In the genomic region with DNA sequence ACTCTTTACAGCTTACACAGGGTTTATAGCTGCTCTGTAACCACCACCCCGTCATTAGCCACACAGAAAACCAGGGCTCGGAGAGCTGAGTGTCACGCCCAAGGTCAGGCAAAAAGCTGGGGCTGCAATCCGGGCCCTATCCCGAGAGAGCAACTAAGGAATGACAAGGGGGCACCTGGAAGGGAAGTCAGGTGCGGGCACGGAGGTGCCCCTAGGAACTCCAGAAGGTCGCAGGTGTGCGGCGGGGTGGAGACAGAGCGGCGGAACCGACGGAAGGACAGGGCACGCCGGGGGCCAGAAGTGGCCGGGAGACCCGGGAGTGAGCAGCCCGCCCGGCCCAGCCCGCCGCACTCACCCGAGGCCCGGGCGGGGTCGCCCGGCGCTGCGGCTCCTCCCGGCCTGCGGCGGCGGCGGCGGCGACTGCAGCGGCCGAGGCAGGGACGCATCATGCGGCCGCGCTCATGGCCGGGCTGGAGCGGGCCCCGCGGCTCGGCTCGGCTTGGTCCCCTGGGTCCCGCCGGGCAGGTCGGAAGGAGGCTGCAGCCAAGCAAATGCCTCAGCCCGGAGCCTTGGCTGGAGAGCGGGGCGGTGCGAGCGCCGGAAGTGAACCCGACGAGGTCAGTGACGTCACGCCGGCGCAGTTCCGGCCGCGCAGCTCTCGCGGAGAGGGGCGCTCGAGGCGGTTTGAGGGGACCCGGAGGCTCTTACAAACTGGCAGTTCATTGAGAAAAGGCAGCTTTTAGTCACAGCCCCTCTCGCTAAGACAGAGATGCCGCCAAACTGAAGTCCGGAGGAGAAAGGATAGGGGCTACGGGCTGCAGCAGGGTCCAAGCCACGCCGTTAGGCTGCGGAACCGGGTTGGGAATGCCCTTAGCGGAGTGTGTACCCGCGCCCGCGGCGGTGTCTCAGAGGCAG, we compare ENCODE assay signal across 8 cellular contexts. TPM values are rescaled to one million over a fixed set of nuclear protein-coding genes. Genes with fewer than 3 reads are reported as not detected.
DNase-seq lines count a peak whose midpoint lies in the region; ATAC-seq, FAIRE-seq and TF ChIP-seq lines count a peak whose summit lies in the region.

A gene with protein sequence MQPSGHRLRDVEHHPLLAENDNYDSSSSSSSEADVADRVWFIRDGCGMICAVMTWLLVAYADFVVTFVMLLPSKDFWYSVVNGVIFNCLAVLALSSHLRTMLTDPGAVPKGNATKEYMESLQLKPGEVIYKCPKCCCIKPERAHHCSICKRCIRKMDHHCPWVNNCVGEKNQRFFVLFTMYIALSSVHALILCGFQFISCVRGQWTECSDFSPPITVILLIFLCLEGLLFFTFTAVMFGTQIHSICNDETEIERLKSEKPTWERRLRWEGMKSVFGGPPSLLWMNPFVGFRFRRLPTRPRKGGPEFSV (minus strand): TSS at position 605 of the 915 bp plus-strand sequence. CDS start 20,917 bp downstream, outside the sequence.

- peak; percentile 93 for TF ChIP-seq POLR2A in breast epithelium (IDR thresholded peaks at IDR 0.05)

- intact Hi-C loops in breast epithelium (cut with DNase I; ENCODE audit: low total_unique reads), result no loop called here

- H3K27ac ChIP-seq in 22Rv1 (peak within 1 kb of the TSS; percentile 84), WERI-Rb-1 (peak within 1 kb of the TSS; percentile 90), breast epithelium (peak within 1 kb of the TSS; percentile 97)

- peak; percentile 90 for ATAC-seq in HG02981 (IDR thresholded peaks at IDR 0.05; ENCODE audit: unreplicated experiment)

- H3K9me3 ChIP-seq in WERI-Rb-1 (ENCODE audit: severe bottlenecking), result no peaks in the 10 kb centered on the region
- H3K9me3 ChIP-seq in breast epithelium, result no peaks in the 10 kb centered on the region

- DNase-seq in GM18507 (ENCODE audit: extremely low spot score, insufficient read length, low read depth) (peak; percentile 90), NCI-H2171 treated with DMSO at 0.1 percent for 48 hours (lab: John Stamatoyannopoulos, UW) (peak; percentile 84), WERI-Rb-1 (peak; percentile 68), breast epithelium (ENCODE audit: low spot score in 2 of 2) (peak; percentile 64 to 88), iPS-NIHi7 (ENCODE audit: extremely low spot score) (peak; percentile 92), smooth muscle cell of the brain vasculature (ENCODE audit: low read depth, low spot score) (peak; percentile 67)

- H3K36me3 ChIP-seq in WERI-Rb-1 (no peaks in the 10 kb centered on the region), breast epithelium (no peaks in the 10 kb centered on the region)

- H3K27me3 ChIP-seq in WERI-Rb-1 (ENCODE audit: insufficient read depth, low read depth, severe bottlenecking) (no peaks in the 10 kb centered on the region), breast epithelium (no peaks in the 10 kb centered on the region)

- TF ChIP-seq CTCF in 22Rv1 (IDR thresholded peaks at IDR 0.05) (no peak), WERI-Rb-1 (IDR thresholded peaks at IDR 0.05; ENCODE audit: low read depth, low read length) (no peak), breast epithelium (IDR thresholded peaks at IDR 0.05) (no peak)

- peak within 1 kb of the TSS; percentile 87 for H3K4me3 ChIP-seq in WERI-Rb-1 (ENCODE audit: low read depth, low read length)
- peak within 1 kb of the TSS; percentile 86 to 92 (median 86) for H3K4me3 ChIP-seq in breast epithelium

- FAIRE-seq in GM18507 (lab: Jason Lieb, UNC), result peak; percentile 92

- H3K4me1 ChIP-seq in breast epithelium, result peaks cover 0 to 4% of the 10 kb centered on the region in 2 donors

RNA-seq across cellular contexts. Expression of the gene that starts here (rescaled TPM):
- 10 to 100 TPM; 38.7 to 69.6 (median 41.1) TPM for total RNA-seq in breast epithelium

Comparison
In these comparisons a context has a peak if more than half of its experiments do, and no peak if none do; other contexts are left out.
1. Peak in every context shown above with its lines: DNase-seq, ATAC-seq, H3K4me3 ChIP-seq and H3K27ac ChIP-seq.